In genomic region chr2:17529771-17530170, GRCh38 we compare ENCODE assay signal across 23 cellular contexts. TPM values are rescaled to one million over a fixed set of nuclear protein-coding genes. Genes with fewer than 3 reads are reported as not detected.
"Had no signal": no experiment of that assay in that cellular context is flagged by ENCODE, and none has a peak within 500 bp of the region (broad histone marks: within the 10 kb centered on the region; RNA-seq: fewer than 3 reads in every experiment).

No MANE protein-coding gene starts in this region.

- H3K36me3 ChIP-seq: MG63 had no signal

- H3K4me2 ChIP-seq: SK-N-SH had no signal

- H3K27ac Mint-ChIP-seq: IgD-negative memory B cell had no signal

- H3K4me1 Mint-ChIP-seq: IgD-negative memory B cell had no signal

- FAIRE-seq: HTR-8/SVneo had no signal

- H3K4me3 ChIP-seq: MG63 had no signal

- H3K9me3 ChIP-seq: MG63, SK-N-SH had no signal

- H3K27ac ChIP-seq: HL-60 had no signal

- H3K9me3 Mint-ChIP-seq: IgD-negative memory B cell had no signal

- H3K9ac ChIP-seq: SK-N-SH had no signal

- DNase-seq: KBM-7, MG63, NCI-H1092, NCI-H1105 treated with DMSO at 0.1 percent for 48 hours, NCI-H1417 treated with DMSO at 0.1 percent for 48 hours, NCI-H146, NCI-H1694 treated with DMSO at 0.1 percent for 48 hours, NCI-H1930, NCI-H2081, NCI-H2107, NCI-H226, NCI-H446, NCI-H510A, NCI-H524 treated with DMSO at 0.1 percent for 48 hours, NCI-H69, NCI-H774, RPMI8226, SHP77, SK-N-SH had no signal

- H3K4me3 Mint-ChIP-seq: IgD-negative memory B cell had no signal

RNA-seq across cellular contexts. Expression of gene VSNL1, which starts 10.7 kb away (rescaled TPM):
- polyA plus RNA-seq: IgD-negative memory B cell had no signal

RNA-seq across cellular contexts. Expression of gene RAD51AP2, which starts 11.5 kb away (rescaled TPM):
- total RNA-seq: SK-MEL-5 had no signal
- polyA plus RNA-seq: IgD-negative memory B cell, SK-N-SH had no signal
